8 cellular contexts compared by ENCODE assay signal in the genomic region with DNA sequence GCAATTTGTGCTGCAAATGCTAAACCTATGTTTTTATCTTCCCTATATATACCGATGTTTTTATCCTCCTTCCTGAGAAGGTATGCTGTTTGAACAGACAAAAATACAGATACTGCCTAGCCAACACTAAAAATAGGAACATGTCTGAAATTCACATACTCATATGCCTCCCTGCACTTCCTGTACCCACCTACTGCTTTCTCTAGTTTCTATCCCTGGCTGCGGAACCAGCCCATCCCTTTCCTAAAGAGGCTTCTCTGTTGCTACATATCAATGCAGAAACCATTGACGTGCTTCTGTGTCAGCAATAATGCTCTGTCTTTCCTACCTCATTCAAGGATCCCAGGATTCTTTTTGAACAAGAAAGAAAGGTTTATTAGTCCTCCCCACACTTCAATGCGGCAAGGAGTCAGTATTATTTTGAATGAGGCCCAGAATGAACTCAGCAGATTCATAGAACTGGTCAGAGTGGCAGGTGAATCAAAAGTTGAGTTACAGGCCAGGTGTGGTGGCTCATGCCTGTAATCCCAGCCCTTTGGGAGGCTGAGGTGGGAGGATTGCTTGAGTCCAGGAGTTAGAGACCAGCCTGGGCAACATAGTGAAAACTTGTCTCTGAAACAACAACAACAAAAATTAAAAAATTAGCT.
DNase-seq lines count a peak whose midpoint lies in the region; ATAC-seq and TF ChIP-seq lines count a peak whose summit lies in the region.

No MANE protein-coding gene starts in this region.

- peaks cover 9% of the 10 kb centered on the region for H3F3A ChIP-seq in MM.1S (ENCODE audit: insufficient read depth, low read length)

- H3K27ac Mint-ChIP-seq in activated CD4-positive, alpha-beta T cell treated with anti-CD3 and anti-CD28 coated beads for 36 hours = no peak overlapping the region
- no peak overlapping the region for H3K27ac Mint-ChIP-seq in activated naive CD4-positive, alpha-beta T cell treated with anti-CD3 and anti-CD28 coated beads, Interleukin-2, amount 10 ng/mL, durations not matched to agents 7 days and 5 days

- peaks cover 17% of the 10 kb centered on the region for H3K4me1 ChIP-seq in MM.1S (ENCODE audit: low read length)

- no peak overlapping the region; the same call in 1 of the 2 replicates for H3K27ac ChIP-seq in MM.1S (ENCODE audit: low read length)

- H3K4me3 ChIP-seq in MM.1S (ENCODE audit: low read length) = no peak overlapping the region

- peak; percentile 22 for DNase-seq in activated CD4-positive, alpha-beta T cell treated with anti-CD3 and anti-CD28 coated beads for 36 hours
- DNase-seq in activated CD4-positive, alpha-beta T cell treated with anti-CD3 and anti-CD28 coated beads, Interleukin-2, amount 50 U/mL, for 1 hour = no peak
- DNase-seq in MM.1S = peak; percentile 53
- DNase-seq in pons (ENCODE audit: low spot score) = peak; percentile 35
- DNase-seq in activated naive CD4-positive, alpha-beta T cell treated with anti-CD3 and anti-CD28 coated beads, Interleukin-2, amount 10 ng/mL, durations not matched to agents 7 days and 5 days = no peak
- DNase-seq in DMS79 (lab: John Stamatoyannopoulos, UW) = no peak
- DNase-seq in occipital lobe (lab: John Stamatoyannopoulos, UW) = no peak

- H3K36me3 ChIP-seq in MM.1S (replicated peaks; ENCODE audit: insufficient read depth, low read length) = no peaks in the 10 kb centered on the region

- H3K9ac ChIP-seq in MM.1S (ENCODE audit: low read length) = no peak overlapping the region

- H3K79me2 ChIP-seq in MM.1S (ENCODE audit: low read length) = no peaks in the 10 kb centered on the region

- H3K9me3 Mint-ChIP-seq in activated CD4-positive, alpha-beta T cell treated with anti-CD3 and anti-CD28 coated beads for 36 hours (ENCODE audit: low read depth) = no peaks in the 10 kb centered on the region
- no peaks in the 10 kb centered on the region for H3K9me3 Mint-ChIP-seq in activated naive CD4-positive, alpha-beta T cell treated with anti-CD3 and anti-CD28 coated beads, Interleukin-2, amount 10 ng/mL, durations not matched to agents 7 days and 5 days

- intact Hi-C loops in activated CD4-positive, alpha-beta T cell treated with anti-CD3 and anti-CD28 coated beads for 36 hours (cut with DNase I, micrococcal nuclease) = loop anchor here in 1 of 2 experiments (10.0 kb wide), 1 partner anchor 667 kb away; a partner anchor contains a TSS

- CTCF ChIA-PET in activated CD4-positive, alpha-beta T cell treated with anti-CD3 and anti-CD28 coated beads for 36 hours (lab: Charles Lee) = no interaction called here
- CTCF ChIA-PET in activated naive CD4-positive, alpha-beta T cell treated with anti-CD3 and anti-CD28 coated beads, Interleukin-2, amount 10 ng/mL, durations not matched to agents 7 days and 5 days (lab: Charles Lee) = no interaction called here

- H3K4me2 ChIP-seq in MM.1S (ENCODE audit: low read depth, low read length) = peak overlapping the region; percentile 57

- peaks cover 8% of the 10 kb centered on the region for H3K4me1 Mint-ChIP-seq in activated CD4-positive, alpha-beta T cell treated with anti-CD3 and anti-CD28 coated beads for 36 hours
- H3K4me1 Mint-ChIP-seq in activated naive CD4-positive, alpha-beta T cell treated with anti-CD3 and anti-CD28 coated beads, Interleukin-2, amount 10 ng/mL, durations not matched to agents 7 days and 5 days = peaks cover 7% of the 10 kb centered on the region

- H3K4me3 Mint-ChIP-seq in activated CD4-positive, alpha-beta T cell treated with anti-CD3 and anti-CD28 coated beads for 36 hours = no peak overlapping the region
- no peak overlapping the region for H3K4me3 Mint-ChIP-seq in activated naive CD4-positive, alpha-beta T cell treated with anti-CD3 and anti-CD28 coated beads, Interleukin-2, amount 10 ng/mL, durations not matched to agents 7 days and 5 days

- H3K9me3 ChIP-seq in MM.1S (replicated peaks; ENCODE audit: insufficient read depth, low read length) = no peaks in the 10 kb centered on the region

- no peaks in the 10 kb centered on the region for H3K36me3 Mint-ChIP-seq in activated CD4-positive, alpha-beta T cell treated with anti-CD3 and anti-CD28 coated beads for 36 hours (ENCODE audit: low read depth)
- H3K36me3 Mint-ChIP-seq in activated naive CD4-positive, alpha-beta T cell treated with anti-CD3 and anti-CD28 coated beads, Interleukin-2, amount 10 ng/mL, durations not matched to agents 7 days and 5 days = no peaks in the 10 kb centered on the region

- no peak overlapping the region for H2AFZ ChIP-seq in MM.1S (ENCODE audit: low read length)

- H4K20me1 ChIP-seq in MM.1S (ENCODE audit: insufficient read depth, low read length) = no peaks in the 10 kb centered on the region

- peaks cover 7% of the 10 kb centered on the region for H3K27me3 Mint-ChIP-seq in activated CD4-positive, alpha-beta T cell treated with anti-CD3 and anti-CD28 coated beads for 36 hours
- no peaks in the 10 kb centered on the region for H3K27me3 Mint-ChIP-seq in activated naive CD4-positive, alpha-beta T cell treated with anti-CD3 and anti-CD28 coated beads, Interleukin-2, amount 10 ng/mL, durations not matched to agents 7 days and 5 days

- POLR2A ChIA-PET in activated CD4-positive, alpha-beta T cell treated with anti-CD3 and anti-CD28 coated beads for 36 hours (lab: Charles Lee) = no interaction called here

- ATAC-seq in activated CD4-positive, alpha-beta T cell treated with anti-CD3 and anti-CD28 coated beads for 36 hours = peak; percentile 75
- ATAC-seq in HG02588 (IDR thresholded peaks at IDR 0.05; ENCODE audit: unreplicated experiment) = peak; percentile 86

- no peak for TF ChIP-seq CTCF in MM.1S (IDR thresholded peaks at IDR 0.05; ENCODE audit: low read length)

- 0 out of 2 replicates have a peak, but pooled peaks cover 5% of the 10 kb centered on the region for H3K27me3 ChIP-seq in MM.1S (replicated peaks; ENCODE audit: insufficient read depth, low read length)

- H3K9me2 ChIP-seq in MM.1S (replicated peaks; ENCODE audit: insufficient read depth, low read length) = no peaks in the 10 kb centered on the region

Comparison
In these comparisons a context has a peak if more than half of its experiments do, and no peak if none do; other contexts are left out.
1. DNase-seq: peak in activated CD4-positive, alpha-beta T cell treated with anti-CD3 and anti-CD28 coated beads for 36 hours (single experiment), MM.1S (single experiment) and pons (single experiment); none in activated CD4-positive, alpha-beta T cell treated with anti-CD3 and anti-CD28 coated beads, Interleukin-2, amount 50 U/mL, for 1 hour (single experiment), activated naive CD4-positive, alpha-beta T cell treated with anti-CD3 and anti-CD28 coated beads, Interleukin-2, amount 10 ng/mL, durations not matched to agents 7 days and 5 days (single experiment), DMS79 (single experiment) and occipital lobe (single experiment).